In the genomic region with DNA sequence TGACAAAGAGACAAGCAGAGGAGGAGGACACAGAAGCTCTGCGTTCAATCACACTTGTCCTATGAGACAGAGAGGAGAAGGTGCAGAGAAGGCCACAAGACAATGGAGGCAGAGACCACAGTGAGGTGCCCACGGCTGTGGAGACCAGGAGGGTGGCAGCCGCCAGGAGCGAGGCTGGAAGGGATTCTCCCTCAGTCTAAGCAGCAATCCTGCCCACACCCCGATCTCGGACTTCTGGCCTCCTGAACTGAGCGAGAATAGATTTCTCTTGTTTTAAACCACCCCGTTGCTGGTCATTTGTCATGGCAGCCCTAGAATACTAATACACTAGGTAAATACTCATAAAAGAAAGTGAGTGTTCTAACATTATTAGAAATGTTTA, we compare ENCODE assay signal across 23 cellular contexts.
DNase-seq lines count a peak whose midpoint lies in the region; ATAC-seq, FAIRE-seq and TF ChIP-seq lines count a peak whose summit lies in the region.
"Had no signal": no experiment of that assay in that cellular context is flagged by ENCODE, and none has a peak within 500 bp of the region (broad histone marks: within the 10 kb centered on the region; RNA-seq: fewer than 3 reads in every experiment).

No MANE protein-coding gene starts in this region.

- H3K4me1 Mint-ChIP-seq in activated T-cell treated with anti-CD3 and anti-CD28 coated beads, Interleukin-2, amount 50 U/mL, for 24 hours (ENCODE audit: low read depth) = no peaks in the 10 kb centered on the region
- H3K4me1 Mint-ChIP-seq in activated T-cell treated with anti-CD3 and anti-CD28 coated beads, Interleukin-2, amount 50 U/mL, for 4 hours (ENCODE audit: low read depth) = no peaks in the 10 kb centered on the region
- peaks cover 13% of the 10 kb centered on the region for H3K4me1 Mint-ChIP-seq in neural crest cell

- no peaks in the 10 kb centered on the region for H3K9me3 Mint-ChIP-seq in activated T-cell treated with anti-CD3 and anti-CD28 coated beads, Interleukin-2, amount 50 U/mL, for 24 hours
- H3K9me3 Mint-ChIP-seq in activated T-cell treated with anti-CD3 and anti-CD28 coated beads, Interleukin-2, amount 50 U/mL, for 4 hours = no peaks in the 10 kb centered on the region
- no peaks in the 10 kb centered on the region for H3K9me3 Mint-ChIP-seq in neural crest cell
- H3K9me3 Mint-ChIP-seq: CD4-positive, alpha-beta T cell had no signal

- H3K27me3 Mint-ChIP-seq in activated T-cell treated with anti-CD3 and anti-CD28 coated beads, Interleukin-2, amount 50 U/mL, for 24 hours = no peaks in the 10 kb centered on the region
- H3K27me3 Mint-ChIP-seq in activated T-cell treated with anti-CD3 and anti-CD28 coated beads, Interleukin-2, amount 50 U/mL, for 4 hours (ENCODE audit: low read depth) = no peaks in the 10 kb centered on the region
- H3K27me3 Mint-ChIP-seq in neural crest cell (ENCODE audit: low read depth) = no peaks in the 10 kb centered on the region
- H3K27me3 Mint-ChIP-seq: CD4-positive, alpha-beta T cell had no signal

- TF ChIP-seq POLR2A in GM12878 (IDR thresholded peaks at IDR 0.05; ENCODE audit: low read depth, low read length) = no peak

- H4K20me1 ChIP-seq in GM12878 (ENCODE audit: control insufficient read depth, insufficient read depth) = no peaks in the 10 kb centered on the region

- TF ChIP-seq RAD21 in GM12878 (IDR thresholded peaks at IDR 0.05; ENCODE audit: insufficient read depth, low read depth, low read length) = no peak

- FAIRE-seq in GM12878 (lab: Jason Lieb, UNC) = peak; percentile 64
- FAIRE-seq: H1 had no signal

- CTCF ChIA-PET in GM12878 (lab: Yijun Ruan, JAX) = no interaction called here

- H3K36me3 ChIP-seq in GM12878 (ENCODE audit: control insufficient read depth in 2 of 2, insufficient read depth in 2 of 2, low read length in 1 of 2) = peaks cover 4 to 8% of the 10 kb centered on the region in 2 experiments; a peak in 3 of 4 replicates

- RAD21 ChIA-PET in GM12878 (lab: Charles Lee; ENCODE audit: unreplicated experiment) = interaction anchor here (0.7 kb wide), 1 partner anchor 257 kb away, joined by 3 read pairs; no protein-coding TSS in a partner anchor

- no peaks in the 10 kb centered on the region for H3K9me3 ChIP-seq in GM12878 (replicated peaks; ENCODE audit: control insufficient read depth, insufficient read depth, low read length)
- H3K9me3 ChIP-seq: BE2C, SJSA1 had no signal

- no peak overlapping the region for H3K4me2 ChIP-seq in GM12878 (ENCODE audit: control insufficient read depth, insufficient read depth)
- H3K4me2 ChIP-seq: KMS-11, PC-9 had no signal

- H3K79me2 ChIP-seq in GM12878 (ENCODE audit: control insufficient read depth, insufficient read depth, low read length) = no peaks in the 10 kb centered on the region

- in situ Hi-C loops in GM12878 (cut with MboI) = no loop called here

- no peak overlapping the region for H3K9ac ChIP-seq in GM12878 (ENCODE audit: control insufficient read depth, insufficient read depth, low read length)
- H3K9ac ChIP-seq: KMS-11 had no signal

- no peak overlapping the region for H3K4me3 Mint-ChIP-seq in activated T-cell treated with anti-CD3 and anti-CD28 coated beads, Interleukin-2, amount 50 U/mL, for 24 hours
- no peak overlapping the region for H3K4me3 Mint-ChIP-seq in activated T-cell treated with anti-CD3 and anti-CD28 coated beads, Interleukin-2, amount 50 U/mL, for 4 hours
- H3K4me3 Mint-ChIP-seq in neural crest cell = no peak overlapping the region
- H3K4me3 Mint-ChIP-seq: CD4-positive, alpha-beta T cell had no signal

- peaks cover 5% of the 10 kb centered on the region for H3K4me1 ChIP-seq in GM12878 (ENCODE audit: control insufficient read depth, insufficient read depth, low read length)
- H3K4me1 ChIP-seq: BE2C had no signal

- intact Hi-C loops in GM12878 (cut with micrococcal nuclease; ENCODE audit: unreplicated experiment) = loop anchor here (5.0 kb wide), 1 partner anchor 142 kb away; no protein-coding TSS in a partner anchor

- TF ChIP-seq EP300 in GM12878 (IDR thresholded peaks at IDR 0.05; ENCODE audit: borderline replicate concordance in 1 of 2, control insufficient read depth in 1 of 2, low read depth in 2 of 2, low read length in 2 of 2) = no peak

- no peak for ATAC-seq in activated T-cell treated with anti-CD3 and anti-CD28 coated beads, Interleukin-2, amount 50 U/mL, for 4 hours
- ATAC-seq in GM12878 = no peak
- ATAC-seq in GM18907 (IDR thresholded peaks at IDR 0.05; ENCODE audit: unreplicated experiment) = no peak
- ATAC-seq in HG03460 (IDR thresholded peaks at IDR 0.05; ENCODE audit: unreplicated experiment) = no peak
- ATAC-seq: HCT116 had no signal

- no peaks in the 10 kb centered on the region for H3K27me3 ChIP-seq in GM12878 (replicated peaks in 1 of 2; ENCODE audit: control insufficient read depth in 2 of 2, insufficient read depth in 2 of 2, low read length in 1 of 2)
- H3K27me3 ChIP-seq: BE2C, SJSA1 had no signal

- TF ChIP-seq CTCF in GM12878 (IDR thresholded peaks at IDR 0.05 in 2 of 3, conservative IDR thresholded peaks at IDR 0.05 in 1 of 3; ENCODE audit: control insufficient read depth in 2 of 3, extremely low read depth in 1 of 3, insufficient read depth in 1 of 3, low read depth in 3 of 3, low read length in 3 of 3) (no peak), neural crest cell (conservative IDR thresholded peaks at IDR 0.05) (no peak)

- 100% methylated on average over 8 of the region's 8 CpGs for WGBS in GM12878 (ENCODE audit: insufficient coverage, insufficient replicate concordance, low lambda C conversion rate, missing lambda C conversion rate)

- POLR2A ChIA-PET in GM12878 (lab: Charles Lee) = interaction anchor here (0.7 kb wide), 1 partner anchor 317 kb away, joined by 3 read pairs; no protein-coding TSS in a partner anchor

- no peak overlapping the region for H3K4me3 ChIP-seq in GM12878
- H3K4me3 ChIP-seq: PC-9, SJSA1 had no signal

- H3K36me3 Mint-ChIP-seq in activated T-cell treated with anti-CD3 and anti-CD28 coated beads, Interleukin-2, amount 50 U/mL, for 24 hours (ENCODE audit: low read depth) = no peaks in the 10 kb centered on the region
- H3K36me3 Mint-ChIP-seq in activated T-cell treated with anti-CD3 and anti-CD28 coated beads, Interleukin-2, amount 50 U/mL, for 4 hours (ENCODE audit: insufficient read depth) = peaks cover 8% of the 10 kb centered on the region
- no peaks in the 10 kb centered on the region for H3K36me3 Mint-ChIP-seq in neural crest cell (ENCODE audit: low read depth)

- H3K27ac ChIP-seq in GM12878 (ENCODE audit: control insufficient read depth, insufficient read depth) = no peak overlapping the region
- H3K27ac ChIP-seq: 22Rv1, KMS-11, PC-9, SJSA1 had no signal

- SMC1A ChIA-PET in GM12878 (lab: Charles Lee; ENCODE audit: uncharacterized antibody, unreplicated experiment) = no interaction called here

- no peak overlapping the region for H2AFZ ChIP-seq in GM12878 (ENCODE audit: control insufficient read depth, low read depth, low read length)
- H2AFZ ChIP-seq: PC-9 had no signal

- DNase-seq in activated T-cell treated with anti-CD3 and anti-CD28 coated beads, Interleukin-2, amount 50 U/mL, for 24 hours = no peak
- no peak for DNase-seq in activated T-cell treated with anti-CD3 and anti-CD28 coated beads, Interleukin-2, amount 50 U/mL, for 4 hours
- DNase-seq in GM12878 (ENCODE audit: low read depth, low spot score) (no peak), neural crest cell (ENCODE audit: low read depth, low spot score) (no peak), cerebellar cortex (ENCODE audit: low spot score) (no peak)
- DNase-seq: ACHN; BE2C; CD4-positive, alpha-beta T cell; COR-L47; DMS53; MM.1S; NCI-H2029; NCI-H446 treated with DMSO at 0.1 percent for 48 hours; NCI-H526; PC-9; Right ventricle myocardium superior had no signal

- H3K27ac Mint-ChIP-seq in activated T-cell treated with anti-CD3 and anti-CD28 coated beads, Interleukin-2, amount 50 U/mL, for 24 hours = peak overlapping the region; percentile 31
- peak overlapping the region; percentile 19 for H3K27ac Mint-ChIP-seq in neural crest cell (ENCODE audit: unreplicated experiment)
- H3K27ac Mint-ChIP-seq: CD4-positive, alpha-beta T cell had no signal

- BruUV-seq in GM12878 (replicated peaks; lab: Mats Ljungman, UMichigan) = no TSS peak

TF ChIP-seq in GM12878, 131 proteins besides CTCF, POLR2A, EP300 and RAD21:
- TF ChIP-seq BCL11A (IDR thresholded peaks at IDR 0.05; ENCODE audit: low read depth, low read length) = no peak
- TF ChIP-seq ESRRA (IDR thresholded peaks at IDR 0.05; ENCODE audit: low read length) = no peak
- no peak for TF ChIP-seq STAT3 (IDR thresholded peaks at IDR 0.05; ENCODE audit: low read depth, low read length)
- no peak for TF ChIP-seq JUNB (IDR thresholded peaks at IDR 0.05)
- TF ChIP-seq ZSCAN29 (IDR thresholded peaks at IDR 0.05) = no peak
